In genomic region chr7:157541295-157541608, GRCh38 we compare ENCODE assay signal across 15 cellular contexts.
DNase-seq lines count a peak whose midpoint lies in the region; ATAC-seq and TF ChIP-seq lines count a peak whose summit lies in the region.
"Had no signal": no experiment of that assay in that cellular context is flagged by ENCODE, and none has a peak within 500 bp of the region (broad histone marks: within the 10 kb centered on the region; RNA-seq: fewer than 3 reads in every experiment).

No MANE protein-coding gene starts in this region.

- H3K9ac ChIP-seq in neuronal stem cell (ENCODE audit: low read depth, low read length, poor library complexity) = no peak overlapping the region
- H3K9ac ChIP-seq: BLaER1 treated with 17β-estradiol and CSF1 and Interleukin-3, amounts not matched to agents 10 nM and 100 nM had no signal

- no peak overlapping the region for H2BK15ac ChIP-seq in neuronal stem cell (ENCODE audit: low read length)

- no peak overlapping the region for H3K4me3 Mint-ChIP-seq in natural killer cell treated with Interleukin-12 subunit alpha and Interleukin-12 subunit beta and Interleukin-15 and Interleukin-18, amount 100 ng/mL, for 72 hours
- H3K4me3 Mint-ChIP-seq in natural killer cell (no peak overlapping the region), endothelial cell (ENCODE audit: unreplicated experiment) (peak overlapping the region; percentile 66)

- TF ChIP-seq CTCF in natural killer cell (IDR thresholded peaks at IDR 0.05) (no peak), endothelial cell (IDR thresholded peaks at IDR 0.05; ENCODE audit: unreplicated experiment) (no peak), esophagus squamous epithelium (IDR thresholded peaks at IDR 0.05) (no peak), GM13976 (IDR thresholded peaks at IDR 0.05; ENCODE audit: borderline replicate concordance, control extremely low read depth, extremely low read depth, insufficient read depth, missing control alignments) (no peak)

- H3K4me1 Mint-ChIP-seq in natural killer cell treated with Interleukin-12 subunit alpha and Interleukin-12 subunit beta and Interleukin-15 and Interleukin-18, amount 100 ng/mL, for 72 hours (ENCODE audit: low read depth in 2 of 2) = peaks cover 0 to 12% of the 10 kb centered on the region in 2 donors
- peaks cover 0 to 15% of the 10 kb centered on the region in 2 donors for H3K4me1 Mint-ChIP-seq in natural killer cell
- no peaks in the 10 kb centered on the region for H3K4me1 Mint-ChIP-seq in endothelial cell (ENCODE audit: unreplicated experiment)

- H3K18ac ChIP-seq in neuronal stem cell (ENCODE audit: low read length) = peak overlapping the region; percentile 70

- H4K8ac ChIP-seq in neuronal stem cell (ENCODE audit: low read depth, low read length) = no peak overlapping the region

- no peaks in the 10 kb centered on the region for H3K27me3 Mint-ChIP-seq in natural killer cell treated with Interleukin-12 subunit alpha and Interleukin-12 subunit beta and Interleukin-15 and Interleukin-18, amount 100 ng/mL, for 72 hours
- H3K27me3 Mint-ChIP-seq in natural killer cell (ENCODE audit: low read depth in 2 of 2) (peaks cover 0 to 3% of the 10 kb centered on the region in 2 donors), endothelial cell (ENCODE audit: unreplicated experiment) (peaks cover 15% of the 10 kb centered on the region)

- no peak overlapping the region for H3K27ac Mint-ChIP-seq in natural killer cell treated with Interleukin-12 subunit alpha and Interleukin-12 subunit beta and Interleukin-15 and Interleukin-18, amount 100 ng/mL, for 72 hours
- no peak overlapping the region for H3K27ac Mint-ChIP-seq in natural killer cell
- H3K27ac Mint-ChIP-seq in endothelial cell (ENCODE audit: unreplicated experiment) = no peak overlapping the region

- peaks cover 0 to 13% of the 10 kb centered on the region in 2 donors for H3K4me1 ChIP-seq in neuronal stem cell (ENCODE audit: control insufficient read depth in 2 of 2, insufficient read depth in 1 of 2, low read depth in 1 of 2, low read length in 2 of 2)
- H3K4me1 ChIP-seq in esophagus squamous epithelium = no peaks in the 10 kb centered on the region

- intact Hi-C loops in natural killer cell (cut with micrococcal nuclease) = no loop called here
- intact Hi-C loops in esophagus squamous epithelium (cut with DNase I) = no loop called here

- H3K9me3 ChIP-seq in neuronal stem cell (replicated peaks in 1 of 2; ENCODE audit: control insufficient read depth in 2 of 2, insufficient read depth in 1 of 2, low read depth in 1 of 2, low read length in 2 of 2) = peaks cover 0 to 11% of the 10 kb centered on the region in 2 donors
- no peaks in the 10 kb centered on the region for H3K9me3 ChIP-seq in esophagus squamous epithelium
- H3K9me3 ChIP-seq: BLaER1 treated with 17β-estradiol and CSF1 and Interleukin-3, amounts not matched to agents 10 nM and 100 nM had no signal

- H2BK120ac ChIP-seq in neuronal stem cell (ENCODE audit: low read depth, low read length) = no peak overlapping the region

- H3K27me3 ChIP-seq in neuronal stem cell (ENCODE audit: control insufficient read depth in 3 of 3, insufficient read depth in 3 of 3, low read depth in 1 of 3, low read length in 3 of 3) (no peaks in the 10 kb centered on the region), esophagus squamous epithelium (no peaks in the 10 kb centered on the region)
- H3K27me3 ChIP-seq: BLaER1 treated with 17β-estradiol and CSF1 and Interleukin-3, amounts not matched to agents 10 nM and 100 nM had no signal

- ATAC-seq in natural killer cell treated with Interleukin-12 subunit alpha and Interleukin-12 subunit beta and Interleukin-15 and Interleukin-18, amount 100 ng/mL, for 72 hours = no peak
- no peak for ATAC-seq in natural killer cell
- ATAC-seq in HG02798 (IDR thresholded peaks at IDR 0.05; ENCODE audit: poor library complexity, unreplicated experiment) = no peak
- ATAC-seq: Panc1 had no signal

- in situ Hi-C loops in GM13976 (cut with MboI; ENCODE audit: low sequenced_read_pairs, unreplicated experiment) = no loop called here

- H2BK5ac ChIP-seq in neuronal stem cell (ENCODE audit: low read length) = no peak overlapping the region

- H3K36me3 Mint-ChIP-seq in natural killer cell treated with Interleukin-12 subunit alpha and Interleukin-12 subunit beta and Interleukin-15 and Interleukin-18, amount 100 ng/mL, for 72 hours = no peaks in the 10 kb centered on the region
- H3K36me3 Mint-ChIP-seq in natural killer cell (no peaks in the 10 kb centered on the region), endothelial cell (ENCODE audit: low read depth, unreplicated experiment) (peaks cover 22% of the 10 kb centered on the region)

- no peak overlapping the region for H3K14ac ChIP-seq in neuronal stem cell (ENCODE audit: low read length)

- H4K91ac ChIP-seq in neuronal stem cell (ENCODE audit: low read depth, low read length, poor library complexity) = no peak overlapping the region

- H2AFZ ChIP-seq in neuronal stem cell (ENCODE audit: low read length) = no peak overlapping the region

- H3K4me3 ChIP-seq in neuronal stem cell (ENCODE audit: low read length in 2 of 2) (peak overlapping the region in 1 of 2 donors; percentile 7), esophagus squamous epithelium (no peak overlapping the region)
- H3K4me3 ChIP-seq: BLaER1 treated with 17β-estradiol and CSF1 and Interleukin-3, amounts not matched to agents 10 nM and 100 nM had no signal

- H3K4me2 ChIP-seq in neuronal stem cell (ENCODE audit: insufficient read depth, low read length, poor library complexity, severe bottlenecking) = no peak overlapping the region
- H3K4me2 ChIP-seq: BLaER1 treated with 17β-estradiol and CSF1 and Interleukin-3, amounts not matched to agents 10 nM and 100 nM had no signal

- H3K36me3 ChIP-seq in neuronal stem cell (replicated peaks in 1 of 2; ENCODE audit: control insufficient read depth in 2 of 2, insufficient read depth in 2 of 2, low read length in 2 of 2) (peaks cover 22 to 81% of the 10 kb centered on the region in 2 donors), esophagus squamous epithelium (no peaks in the 10 kb centered on the region)
- H3K36me3 ChIP-seq: BLaER1 treated with 17β-estradiol and CSF1 and Interleukin-3, amounts not matched to agents 10 nM and 100 nM had no signal

- H2AK5ac ChIP-seq in neuronal stem cell (ENCODE audit: low read depth, low read length) = peak overlapping the region; percentile 28

- H2BK12ac ChIP-seq in neuronal stem cell (ENCODE audit: low read length) = no peak overlapping the region

- peak overlapping the region; percentile 80 for H3K23ac ChIP-seq in neuronal stem cell (ENCODE audit: low read depth, low read length, poor library complexity)

- no peak overlapping the region for H3K4ac ChIP-seq in neuronal stem cell (ENCODE audit: low read length)

- no CpG with 5 or more reads among the region's 12 CpGs for WGBS in neuronal stem cell (ENCODE audit: extremely low coverage in 2 of 2, insufficient read length in 2 of 2, insufficient replicate concordance in 1 of 2), 2 donors
- 84 to 100% methylated on average over 1 to 4 of the region's 12 CpGs for WGBS in esophagus squamous epithelium, 2 donors

- DNase-seq in natural killer cell treated with Interleukin-12 subunit alpha and Interleukin-12 subunit beta and Interleukin-15 and Interleukin-18, amount 100 ng/mL, for 72 hours (ENCODE audit: low spot score) = peak; percentile 53
- DNase-seq in natural killer cell = no peak
- no peak for DNase-seq in endothelial cell (ENCODE audit: low spot score)
- no peak for DNase-seq in neuronal stem cell (ENCODE audit: low spot score)
- DNase-seq in esophagus squamous epithelium (lab: John Stamatoyannopoulos, UW) = no peak
- DNase-seq in GM13976 (ENCODE audit: low spot score) = no peak
- DNase-seq: HCEC 1CT, Karpas-422, NCI-H187 treated with DMSO at 0.1 percent for 48 hours, NCI-H446, NCI-H774, SIG-M5 had no signal

- H3K27ac ChIP-seq in neuronal stem cell (replicated peaks; ENCODE audit: low read length) = no peak overlapping the region
- no peak overlapping the region for H3K27ac ChIP-seq in esophagus squamous epithelium
- H3K27ac ChIP-seq: BLaER1 treated with 17β-estradiol and CSF1 and Interleukin-3, amounts not matched to agents 10 nM and 100 nM had no signal

- TF ChIP-seq POLR2A in esophagus squamous epithelium (IDR thresholded peaks at IDR 0.05) = no peak

- H3K9me3 Mint-ChIP-seq in natural killer cell treated with Interleukin-12 subunit alpha and Interleukin-12 subunit beta and Interleukin-15 and Interleukin-18, amount 100 ng/mL, for 72 hours = no peaks in the 10 kb centered on the region
- H3K9me3 Mint-ChIP-seq in natural killer cell (no peaks in the 10 kb centered on the region), endothelial cell (ENCODE audit: unreplicated experiment) (peaks cover 60% of the 10 kb centered on the region)

- H3K79me1 ChIP-seq in neuronal stem cell (ENCODE audit: low read depth, low read length) = peaks cover 10% of the 10 kb centered on the region
